In the genomic region with DNA sequence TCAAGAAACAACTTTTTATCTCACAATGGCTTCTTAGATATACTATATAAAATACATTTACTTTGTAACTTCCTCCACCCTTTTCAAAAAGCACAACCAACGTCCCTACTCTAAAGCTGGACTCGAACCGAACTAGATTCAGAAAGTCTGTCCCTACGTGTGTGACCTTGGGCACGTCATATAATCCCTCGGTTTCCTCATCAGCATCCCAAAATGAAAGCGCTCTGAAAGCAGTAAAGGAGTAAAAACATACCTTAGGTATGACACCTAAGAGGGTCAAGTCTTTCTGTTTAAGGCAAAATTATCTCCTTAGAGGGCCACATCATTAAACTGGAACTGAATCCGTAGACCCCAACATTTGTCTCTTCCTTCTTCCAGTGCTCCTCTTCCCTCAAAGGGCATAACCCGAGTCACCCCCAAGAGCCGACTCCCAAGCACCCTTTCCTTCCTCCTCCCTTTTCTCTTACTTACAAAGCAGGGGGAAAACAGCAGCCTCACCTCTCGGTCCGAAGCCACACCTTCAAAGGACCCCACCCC, we compare ENCODE assay signal across 1 cellular context.
A peak's percentile ranks its signal among the peaks of the same experiment; 100 is the strongest.
TF ChIP-seq lines count a peak whose summit lies in the region.

No MANE protein-coding gene starts in this region.

TF ChIP-seq in K562, 482 proteins besides CTCF, POLR2A, EP300 and RAD21 (continues in another document):
- TF ChIP-seq TRIM24 (IDR thresholded peaks at IDR 0.05) (no peak), POLR2AphosphoS5 (IDR thresholded peaks at IDR 0.05; ENCODE audit: control insufficient read depth, insufficient read depth, low read depth, low read length) (peak; percentile 84), SMARCC2 (IDR thresholded peaks at IDR 0.05; ENCODE audit: low read depth) (0 out of 2 replicates have a peak, but pooled peaks have one; percentile 18), CEBPB (tag; IDR thresholded peaks at IDR 0.05) (peak; percentile 44; the same call in 1 of the 2 replicates), NFATC3 (IDR thresholded peaks at IDR 0.05) (0 out of 2 replicates have a peak, but pooled peaks have one; percentile 28), SUPT5H (IDR thresholded peaks at IDR 0.05) (0 out of 2 replicates have a peak, but pooled peaks have one; percentile 76), NFRKB (IDR thresholded peaks at IDR 0.05; ENCODE audit: low read depth) (peak; percentile 64; the same call in 1 of the 2 replicates), RBBP5 (IDR thresholded peaks at IDR 0.05; ENCODE audit: borderline replicate concordance, insufficient read depth, low read length, poor library complexity, severe bottlenecking) (peak; percentile 19), NR2C2 (CRISPR knock-in tag; IDR thresholded peaks at IDR 0.05) (no peak), NR2C2 (tag; IDR thresholded peaks at IDR 0.05) (no peak; the same call in 1 of the 2 replicates), ARID2 (IDR thresholded peaks at IDR 0.05) (peak; percentile 18; the same call in 1 of the 2 replicates), RBM25 (IDR thresholded peaks at IDR 0.05; ENCODE audit: low read depth, low read length, severe bottlenecking) (no peak), EZH2 (IDR thresholded peaks at IDR 0.05; ENCODE audit: borderline replicate concordance, low read depth, low read length) (no peak), TAF9B (IDR thresholded peaks at IDR 0.05; ENCODE audit: partially characterized antibody) (peak; percentile 69), TBP (optimal IDR thresholded peaks at IDR 0.05; ENCODE audit: low read depth, low read length) (peak; percentile 73), RCOR1 (IDR thresholded peaks at IDR 0.05; ENCODE audit: borderline replicate concordance in 1 of 2, low read depth in 2 of 2, low read length in 2 of 2) (no peak), ETV6 (IDR thresholded peaks at IDR 0.05; ENCODE audit: borderline replicate concordance in 1 of 2, low read depth in 2 of 2, low read length in 1 of 2) (0 out of 4 replicates have a peak, but pooled peaks of 1 of the 2 experiments have one; percentile 41), ETV6 (CRISPR knock-in tag; IDR thresholded peaks at IDR 0.05; ENCODE audit: borderline replicate concordance) (no peak), KDM1A (IDR thresholded peaks at IDR 0.05) (peak in 1 of 2 experiments; percentile 23; a peak in 1 of 4 replicates), ARID1B (IDR thresholded peaks at IDR 0.05) (0 out of 2 replicates have a peak, but pooled peaks have one; percentile 44), YY1 (IDR thresholded peaks at IDR 0.05; ENCODE audit: borderline replicate concordance in 1 of 3, control insufficient read depth in 1 of 3, extremely low read depth in 1 of 3, insufficient read depth in 3 of 3, insufficient read length in 1 of 3, insufficient replicate concordance in 2 of 3, low read depth in 1 of 3, low read length in 2 of 3) (peak in 1 of 3 experiments; percentile 34), HDAC1 (IDR thresholded peaks at IDR 0.05) (0 out of 4 replicates have a peak, but pooled peaks of 1 of the 2 experiments have one; percentile 67), TAF1 (IDR thresholded peaks at IDR 0.05; ENCODE audit: control insufficient read depth, extremely low read depth, insufficient read depth, low read length, severe bottlenecking) (peak; percentile 85), ZNF316 (IDR thresholded peaks at IDR 0.05) (0 out of 2 replicates have a peak, but pooled peaks have one; percentile 7), TRIM28 (IDR thresholded peaks at IDR 0.05) (no peak), C11orf30 (IDR thresholded peaks at IDR 0.05; ENCODE audit: low read depth) (no peak), NBN (IDR thresholded peaks at IDR 0.05; ENCODE audit: low read depth) (peak; percentile 72; the same call in 1 of the 2 replicates), NFE2 (IDR thresholded peaks at IDR 0.05; ENCODE audit: low read depth) (0 out of 2 replicates have a peak, but pooled peaks have one; percentile 24), KDM5B (IDR thresholded peaks at IDR 0.05; ENCODE audit: insufficient replicate concordance, low read depth, low read length) (peak; percentile 53), ESRRA (IDR thresholded peaks at IDR 0.05; ENCODE audit: borderline replicate concordance, low read depth) (peak; percentile 89), GATAD2A (IDR thresholded peaks at IDR 0.05) (peak; percentile 40; the same call in 1 of the 2 replicates)
- TF ChIP-seq, protein P1, sequence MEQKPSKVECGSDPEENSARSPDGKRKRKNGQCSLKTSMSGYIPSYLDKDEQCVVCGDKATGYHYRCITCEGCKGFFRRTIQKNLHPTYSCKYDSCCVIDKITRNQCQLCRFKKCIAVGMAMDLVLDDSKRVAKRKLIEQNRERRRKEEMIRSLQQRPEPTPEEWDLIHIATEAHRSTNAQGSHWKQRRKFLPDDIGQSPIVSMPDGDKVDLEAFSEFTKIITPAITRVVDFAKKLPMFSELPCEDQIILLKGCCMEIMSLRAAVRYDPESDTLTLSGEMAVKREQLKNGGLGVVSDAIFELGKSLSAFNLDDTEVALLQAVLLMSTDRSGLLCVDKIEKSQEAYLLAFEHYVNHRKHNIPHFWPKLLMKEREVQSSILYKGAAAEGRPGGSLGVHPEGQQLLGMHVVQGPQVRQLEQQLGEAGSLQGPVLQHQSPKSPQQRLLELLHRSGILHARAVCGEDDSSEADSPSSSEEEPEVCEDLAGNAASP (IDR thresholded peaks at IDR 0.05), result 0 out of 2 replicates have a peak, but pooled peaks have one; percentile 28
- TF ChIP-seq, protein P2, sequence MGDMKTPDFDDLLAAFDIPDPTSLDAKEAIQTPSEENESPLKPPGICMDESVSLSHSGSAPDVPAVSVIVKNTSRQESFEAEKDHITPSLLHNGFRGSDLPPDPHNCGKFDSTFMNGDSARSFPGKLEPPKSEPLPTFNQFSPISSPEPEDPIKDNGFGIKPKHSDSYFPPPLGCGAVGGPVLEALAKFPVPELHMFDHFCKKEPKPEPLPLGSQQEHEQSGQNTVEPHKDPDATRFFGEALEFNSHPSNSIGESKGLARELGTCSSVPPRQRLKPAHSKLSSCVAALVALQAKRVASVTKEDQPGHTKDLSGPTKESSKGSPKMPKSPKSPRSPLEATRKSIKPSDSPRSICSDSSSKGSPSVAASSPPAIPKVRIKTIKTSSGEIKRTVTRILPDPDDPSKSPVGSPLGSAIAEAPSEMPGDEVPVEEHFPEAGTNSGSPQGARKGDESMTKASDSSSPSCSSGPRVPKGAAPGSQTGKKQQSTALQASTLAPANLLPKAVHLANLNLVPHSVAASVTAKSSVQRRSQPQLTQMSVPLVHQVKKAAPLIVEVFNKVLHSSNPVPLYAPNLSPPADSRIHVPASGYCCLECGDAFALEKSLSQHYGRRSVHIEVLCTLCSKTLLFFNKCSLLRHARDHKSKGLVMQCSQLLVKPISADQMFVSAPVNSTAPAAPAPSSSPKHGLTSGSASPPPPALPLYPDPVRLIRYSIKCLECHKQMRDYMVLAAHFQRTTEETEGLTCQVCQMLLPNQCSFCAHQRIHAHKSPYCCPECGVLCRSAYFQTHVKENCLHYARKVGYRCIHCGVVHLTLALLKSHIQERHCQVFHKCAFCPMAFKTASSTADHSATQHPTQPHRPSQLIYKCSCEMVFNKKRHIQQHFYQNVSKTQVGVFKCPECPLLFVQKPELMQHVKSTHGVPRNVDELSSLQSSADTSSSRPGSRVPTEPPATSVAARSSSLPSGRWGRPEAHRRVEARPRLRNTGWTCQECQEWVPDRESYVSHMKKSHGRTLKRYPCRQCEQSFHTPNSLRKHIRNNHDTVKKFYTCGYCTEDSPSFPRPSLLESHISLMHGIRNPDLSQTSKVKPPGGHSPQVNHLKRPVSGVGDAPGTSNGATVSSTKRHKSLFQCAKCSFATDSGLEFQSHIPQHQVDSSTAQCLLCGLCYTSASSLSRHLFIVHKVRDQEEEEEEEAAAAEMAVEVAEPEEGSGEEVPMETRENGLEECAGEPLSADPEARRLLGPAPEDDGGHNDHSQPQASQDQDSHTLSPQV (IDR thresholded peaks at IDR 0.05), result no peak
- TF ChIP-seq, protein P3, sequence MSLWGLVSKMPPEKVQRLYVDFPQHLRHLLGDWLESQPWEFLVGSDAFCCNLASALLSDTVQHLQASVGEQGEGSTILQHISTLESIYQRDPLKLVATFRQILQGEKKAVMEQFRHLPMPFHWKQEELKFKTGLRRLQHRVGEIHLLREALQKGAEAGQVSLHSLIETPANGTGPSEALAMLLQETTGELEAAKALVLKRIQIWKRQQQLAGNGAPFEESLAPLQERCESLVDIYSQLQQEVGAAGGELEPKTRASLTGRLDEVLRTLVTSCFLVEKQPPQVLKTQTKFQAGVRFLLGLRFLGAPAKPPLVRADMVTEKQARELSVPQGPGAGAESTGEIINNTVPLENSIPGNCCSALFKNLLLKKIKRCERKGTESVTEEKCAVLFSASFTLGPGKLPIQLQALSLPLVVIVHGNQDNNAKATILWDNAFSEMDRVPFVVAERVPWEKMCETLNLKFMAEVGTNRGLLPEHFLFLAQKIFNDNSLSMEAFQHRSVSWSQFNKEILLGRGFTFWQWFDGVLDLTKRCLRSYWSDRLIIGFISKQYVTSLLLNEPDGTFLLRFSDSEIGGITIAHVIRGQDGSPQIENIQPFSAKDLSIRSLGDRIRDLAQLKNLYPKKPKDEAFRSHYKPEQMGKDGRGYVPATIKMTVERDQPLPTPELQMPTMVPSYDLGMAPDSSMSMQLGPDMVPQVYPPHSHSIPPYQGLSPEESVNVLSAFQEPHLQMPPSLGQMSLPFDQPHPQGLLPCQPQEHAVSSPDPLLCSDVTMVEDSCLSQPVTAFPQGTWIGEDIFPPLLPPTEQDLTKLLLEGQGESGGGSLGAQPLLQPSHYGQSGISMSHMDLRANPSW (CRISPR knock-in tag; IDR thresholded peaks at IDR 0.05), result no peak
- TF ChIP-seq, protein P4, sequence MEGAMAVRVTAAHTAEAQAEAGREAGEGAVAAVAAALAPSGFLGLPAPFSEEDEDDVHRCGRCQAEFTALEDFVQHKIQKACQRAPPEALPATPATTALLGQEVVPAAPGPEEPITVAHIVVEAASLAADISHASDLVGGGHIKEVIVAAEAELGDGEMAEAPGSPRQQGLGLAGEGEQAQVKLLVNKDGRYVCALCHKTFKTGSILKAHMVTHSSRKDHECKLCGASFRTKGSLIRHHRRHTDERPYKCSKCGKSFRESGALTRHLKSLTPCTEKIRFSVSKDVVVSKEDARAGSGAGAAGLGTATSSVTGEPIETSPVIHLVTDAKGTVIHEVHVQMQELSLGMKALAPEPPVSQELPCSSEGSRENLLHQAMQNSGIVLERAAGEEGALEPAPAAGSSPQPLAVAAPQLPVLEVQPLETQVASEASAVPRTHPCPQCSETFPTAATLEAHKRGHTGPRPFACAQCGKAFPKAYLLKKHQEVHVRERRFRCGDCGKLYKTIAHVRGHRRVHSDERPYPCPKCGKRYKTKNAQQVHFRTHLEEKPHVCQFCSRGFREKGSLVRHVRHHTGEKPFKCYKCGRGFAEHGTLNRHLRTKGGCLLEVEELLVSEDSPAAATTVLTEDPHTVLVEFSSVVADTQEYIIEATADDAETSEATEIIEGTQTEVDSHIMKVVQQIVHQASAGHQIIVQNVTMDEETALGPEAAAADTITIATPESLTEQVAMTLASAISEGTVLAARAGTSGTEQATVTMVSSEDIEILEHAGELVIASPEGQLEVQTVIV (CRISPR knock-in tag; IDR thresholded peaks at IDR 0.05; ENCODE audit: borderline replicate concordance), result no peak
- TF ChIP-seq, protein P5, sequence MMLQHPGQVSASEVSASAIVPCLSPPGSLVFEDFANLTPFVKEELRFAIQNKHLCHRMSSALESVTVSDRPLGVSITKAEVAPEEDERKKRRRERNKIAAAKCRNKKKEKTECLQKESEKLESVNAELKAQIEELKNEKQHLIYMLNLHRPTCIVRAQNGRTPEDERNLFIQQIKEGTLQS (IDR thresholded peaks at IDR 0.05), result 0 out of 2 replicates have a peak, but pooled peaks have one; percentile 11
- TF ChIP-seq, protein P5 (CRISPR knock-in tag; conservative IDR thresholded peaks at IDR 0.05), result no peak; the same call in 1 of the 2 replicates
- TF ChIP-seq, protein P6, sequence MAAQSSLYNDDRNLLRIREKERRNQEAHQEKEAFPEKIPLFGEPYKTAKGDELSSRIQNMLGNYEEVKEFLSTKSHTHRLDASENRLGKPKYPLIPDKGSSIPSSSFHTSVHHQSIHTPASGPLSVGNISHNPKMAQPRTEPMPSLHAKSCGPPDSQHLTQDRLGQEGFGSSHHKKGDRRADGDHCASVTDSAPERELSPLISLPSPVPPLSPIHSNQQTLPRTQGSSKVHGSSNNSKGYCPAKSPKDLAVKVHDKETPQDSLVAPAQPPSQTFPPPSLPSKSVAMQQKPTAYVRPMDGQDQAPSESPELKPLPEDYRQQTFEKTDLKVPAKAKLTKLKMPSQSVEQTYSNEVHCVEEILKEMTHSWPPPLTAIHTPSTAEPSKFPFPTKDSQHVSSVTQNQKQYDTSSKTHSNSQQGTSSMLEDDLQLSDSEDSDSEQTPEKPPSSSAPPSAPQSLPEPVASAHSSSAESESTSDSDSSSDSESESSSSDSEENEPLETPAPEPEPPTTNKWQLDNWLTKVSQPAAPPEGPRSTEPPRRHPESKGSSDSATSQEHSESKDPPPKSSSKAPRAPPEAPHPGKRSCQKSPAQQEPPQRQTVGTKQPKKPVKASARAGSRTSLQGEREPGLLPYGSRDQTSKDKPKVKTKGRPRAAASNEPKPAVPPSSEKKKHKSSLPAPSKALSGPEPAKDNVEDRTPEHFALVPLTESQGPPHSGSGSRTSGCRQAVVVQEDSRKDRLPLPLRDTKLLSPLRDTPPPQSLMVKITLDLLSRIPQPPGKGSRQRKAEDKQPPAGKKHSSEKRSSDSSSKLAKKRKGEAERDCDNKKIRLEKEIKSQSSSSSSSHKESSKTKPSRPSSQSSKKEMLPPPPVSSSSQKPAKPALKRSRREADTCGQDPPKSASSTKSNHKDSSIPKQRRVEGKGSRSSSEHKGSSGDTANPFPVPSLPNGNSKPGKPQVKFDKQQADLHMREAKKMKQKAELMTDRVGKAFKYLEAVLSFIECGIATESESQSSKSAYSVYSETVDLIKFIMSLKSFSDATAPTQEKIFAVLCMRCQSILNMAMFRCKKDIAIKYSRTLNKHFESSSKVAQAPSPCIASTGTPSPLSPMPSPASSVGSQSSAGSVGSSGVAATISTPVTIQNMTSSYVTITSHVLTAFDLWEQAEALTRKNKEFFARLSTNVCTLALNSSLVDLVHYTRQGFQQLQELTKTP (IDR thresholded peaks at IDR 0.05; ENCODE audit: low read depth in 1 of 2, partially characterized antibody in 2 of 2), result peak in 1 of 2 experiments; percentile 66
- TF ChIP-seq, protein P7, sequence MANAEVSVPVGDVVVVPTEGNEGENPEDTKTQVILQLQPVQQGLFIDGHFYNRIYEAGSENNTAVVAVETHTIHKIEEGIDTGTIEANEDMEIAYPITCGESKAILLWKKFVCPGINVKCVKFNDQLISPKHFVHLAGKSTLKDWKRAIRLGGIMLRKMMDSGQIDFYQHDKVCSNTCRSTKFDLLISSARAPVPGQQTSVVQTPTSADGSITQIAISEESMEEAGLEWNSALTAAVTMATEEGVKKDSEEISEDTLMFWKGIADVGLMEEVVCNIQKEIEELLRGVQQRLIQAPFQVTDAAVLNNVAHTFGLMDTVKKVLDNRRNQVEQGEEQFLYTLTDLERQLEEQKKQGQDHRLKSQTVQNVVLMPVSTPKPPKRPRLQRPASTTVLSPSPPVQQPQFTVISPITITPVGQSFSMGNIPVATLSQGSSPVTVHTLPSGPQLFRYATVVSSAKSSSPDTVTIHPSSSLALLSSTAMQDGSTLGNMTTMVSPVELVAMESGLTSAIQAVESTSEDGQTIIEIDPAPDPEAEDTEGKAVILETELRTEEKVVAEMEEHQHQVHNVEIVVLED (CRISPR knock-in tag; IDR thresholded peaks at IDR 0.05), result no peak
- TF ChIP-seq, protein P8, sequence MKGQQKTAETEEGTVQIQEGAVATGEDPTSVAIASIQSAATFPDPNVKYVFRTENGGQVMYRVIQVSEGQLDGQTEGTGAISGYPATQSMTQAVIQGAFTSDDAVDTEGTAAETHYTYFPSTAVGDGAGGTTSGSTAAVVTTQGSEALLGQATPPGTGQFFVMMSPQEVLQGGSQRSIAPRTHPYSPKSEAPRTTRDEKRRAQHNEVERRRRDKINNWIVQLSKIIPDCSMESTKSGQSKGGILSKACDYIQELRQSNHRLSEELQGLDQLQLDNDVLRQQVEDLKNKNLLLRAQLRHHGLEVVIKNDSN (CRISPR knock-in tag; IDR thresholded peaks at IDR 0.05), result no peak
